In genomic region chr10:99551158-99551557, GRCh38 we compare ENCODE assay signal across 12 cellular contexts. TPM values are rescaled to one million over a fixed set of nuclear protein-coding genes. Genes with fewer than 3 reads are reported as not detected.
DNase-seq lines count a peak whose midpoint lies in the region; ATAC-seq, FAIRE-seq and TF ChIP-seq lines count a peak whose summit lies in the region.
"Had no signal": no experiment of that assay in that cellular context is flagged by ENCODE, and none has a peak within 500 bp of the region (broad histone marks: within the 10 kb centered on the region; RNA-seq: fewer than 3 reads in every experiment).

No MANE protein-coding gene starts in this region.

- TF ChIP-seq CTCF in A673 (conservative IDR thresholded peaks at IDR 0.05; ENCODE audit: low read depth, low read length), result no peak
- TF ChIP-seq CTCF in endothelial cell of umbilical vein (IDR thresholded peaks at IDR 0.05; ENCODE audit: extremely low read depth in 1 of 2, insufficient read depth in 1 of 2, low read depth in 1 of 2, low read length in 2 of 2), result no peak
- TF ChIP-seq CTCF in upper lobe of left lung (IDR thresholded peaks at IDR 0.05), result no peak
- no peak for TF ChIP-seq CTCF in heart left ventricle (IDR thresholded peaks at IDR 0.05)

- H3K9me3 ChIP-seq in A673 (ENCODE audit: low read depth, low read length, poor library complexity, severe bottlenecking) (no peaks in the 10 kb centered on the region), endothelial cell of umbilical vein (replicated peaks; ENCODE audit: control insufficient read depth, insufficient read depth, low read length) (no peaks in the 10 kb centered on the region), upper lobe of left lung (no peaks in the 10 kb centered on the region), heart left ventricle (no peaks in the 10 kb centered on the region)

- CTCF ChIA-PET in A673 (lab: Charles Lee), result no interaction called here
- CTCF ChIA-PET in endothelial cell of umbilical vein (lab: Charles Lee), result interaction anchor here (1.8 to 10.4 kb wide), 3 partner anchors 9 to 159 kb away, joined by 5 to 153 read pairs (median 25); no protein-coding TSS in a partner anchor

- H3K79me2 ChIP-seq in endothelial cell of umbilical vein (ENCODE audit: control insufficient read depth, insufficient read depth, low read length), result no peaks in the 10 kb centered on the region

- 26 to 32% methylated on average over 5 of the region's 5 CpGs for WGBS in upper lobe of left lung, 2 donors
- 22 to 35% (median 33%) methylated on average over 5 of the region's 5 CpGs for WGBS in heart left ventricle, 4 donors

- peaks cover 6% of the 10 kb centered on the region for H3K4me1 ChIP-seq in A673 (ENCODE audit: insufficient read depth, low read length, poor library complexity, severe bottlenecking)
- H3K4me1 ChIP-seq in endothelial cell of umbilical vein (ENCODE audit: control insufficient read depth, extremely low read depth, insufficient read depth, low read length), result no peaks in the 10 kb centered on the region
- H3K4me1 ChIP-seq in upper lobe of left lung, result no peaks in the 10 kb centered on the region
- no peaks in the 10 kb centered on the region for H3K4me1 ChIP-seq in heart left ventricle

- POLR2A ChIA-PET in A673 (lab: Charles Lee; ENCODE audit: low non-redundant PET) (no interaction called here), endothelial cell of umbilical vein (lab: Charles Lee) (no interaction called here)

- intact Hi-C loops in A673 (cut with micrococcal nuclease; ENCODE audit: unreplicated experiment), result no loop called here
- intact Hi-C loops in endothelial cell of umbilical vein (cut with micrococcal nuclease), result no loop called here
- intact Hi-C loops in heart left ventricle (cut with DNase I), result no loop called here

- DNase-seq in A673 (ENCODE audit: low spot score) (peak; percentile 44), HCEC 1CT (peak; percentile 95), NCI-H524 (lab: John Stamatoyannopoulos, UW) (peak; percentile 59 to 80), endothelial cell of umbilical vein (ENCODE audit: low read depth, low spot score) (no peak), upper lobe of left lung (no peak), heart left ventricle (no peak)
- DNase-seq: activated naive CD4-positive, alpha-beta T cell treated with anti-CD3 and anti-CD28 coated beads, Interleukin-2, amount 10 ng/mL, durations not matched to agents 7 days and 5 days; CD4-positive, CD25-positive, alpha-beta regulatory T cell; glutamatergic neuron had no signal

- H2AFZ ChIP-seq in endothelial cell of umbilical vein (ENCODE audit: low read depth, low read length), result no peak overlapping the region

- no peak for ATAC-seq in HG03025 (IDR thresholded peaks at IDR 0.05; ENCODE audit: low FRiP score, unreplicated experiment)
- no peak for ATAC-seq in upper lobe of left lung (ENCODE audit: low FRiP score in 2 of 2)
- ATAC-seq in activated CD4-positive, CD25-positive, alpha-beta regulatory T cell treated with anti-CD3 and anti-CD28 coated beads, Interleukin-2, amount 50 U/mL, for 24 hours, result no peak
- ATAC-seq in heart left ventricle, result no peak

- H3K4me3 ChIP-seq in A673 (ENCODE audit: low read depth, low read length, poor library complexity, severe bottlenecking) (no peak overlapping the region), endothelial cell of umbilical vein (replicated peaks in 1 of 3; ENCODE audit: insufficient read depth in 1 of 3, low read depth in 1 of 3, low read length in 3 of 3) (no peak overlapping the region), upper lobe of left lung (no peak overlapping the region), heart left ventricle (no peak overlapping the region)

- TF ChIP-seq POLR2A in endothelial cell of umbilical vein (IDR thresholded peaks at IDR 0.05; ENCODE audit: low read depth, low read length), result no peak
- no peak for TF ChIP-seq POLR2A in upper lobe of left lung (IDR thresholded peaks at IDR 0.05)
- TF ChIP-seq POLR2A in heart left ventricle (IDR thresholded peaks at IDR 0.05), result no peak

- dilution Hi-C loops in endothelial cell of umbilical vein (cut with MboI; ENCODE audit: extremely low pct_ligation_motif_present, low sequenced_read_pairs), result no loop called here

- no peak overlapping the region for H3K9ac ChIP-seq in endothelial cell of umbilical vein (replicated peaks; ENCODE audit: extremely low read depth, insufficient read depth, low read length)

- H3K27me3 ChIP-seq in A673 (replicated peaks; ENCODE audit: insufficient read depth, low read depth, low read length, poor library complexity) (peaks cover 41% of the 10 kb centered on the region), endothelial cell of umbilical vein (ENCODE audit: control insufficient read depth in 2 of 2, insufficient read depth in 2 of 2, low read length in 2 of 2) (peaks cover 29 to 37% of the 10 kb centered on the region in 2 experiments), upper lobe of left lung (no peaks in the 10 kb centered on the region), heart left ventricle (peaks cover 0 to 94% (median 30%) of the 10 kb centered on the region in 9 donors)

- no peak for FAIRE-seq in endothelial cell of umbilical vein (lab: Jason Lieb, UNC)

- H3K4me2 ChIP-seq in endothelial cell of umbilical vein (ENCODE audit: insufficient read depth, low read length), result no peak overlapping the region

- H3K9me1 ChIP-seq in endothelial cell of umbilical vein (replicated peaks; ENCODE audit: control insufficient read depth, extremely low read depth, insufficient read depth, low read length), result no peaks in the 10 kb centered on the region

- BruUV-seq in A673 (replicated peaks; lab: Mats Ljungman, UMichigan) (no TSS peak), endothelial cell of umbilical vein (replicated peaks; lab: Mats Ljungman, UMichigan) (no TSS peak)

- H3K36me3 ChIP-seq in A673 (ENCODE audit: insufficient read depth, low read length, poor library complexity, severe bottlenecking) (no peaks in the 10 kb centered on the region), endothelial cell of umbilical vein (ENCODE audit: control insufficient read depth in 2 of 2, extremely low read depth in 1 of 2, insufficient read depth in 2 of 2, low read length in 2 of 2) (no peaks in the 10 kb centered on the region), upper lobe of left lung (no peaks in the 10 kb centered on the region), heart left ventricle (no peaks in the 10 kb centered on the region)

- H3K27ac ChIP-seq in A673 (ENCODE audit: low read depth, low read length, poor library complexity, severe bottlenecking), result no peak overlapping the region
- no peak overlapping the region for H3K27ac ChIP-seq in endothelial cell of umbilical vein (ENCODE audit: insufficient read depth, low read depth, low read length)
- H3K27ac ChIP-seq in upper lobe of left lung, result no peak overlapping the region
- no peak overlapping the region for H3K27ac ChIP-seq in heart left ventricle

- H4K20me1 ChIP-seq in endothelial cell of umbilical vein (replicated peaks; ENCODE audit: control insufficient read depth, extremely low read depth, insufficient read depth, low read length), result no peaks in the 10 kb centered on the region

- TF ChIP-seq EP300 in upper lobe of left lung (IDR thresholded peaks at IDR 0.05), result no peak

TF ChIP-seq in endothelial cell of umbilical vein, 7 proteins besides CTCF, POLR2A, EP300 and RAD21:
- TF ChIP-seq MYC (IDR thresholded peaks at IDR 0.05; ENCODE audit: low read depth, low read length), result no peak
- TF ChIP-seq EZH2 (IDR thresholded peaks at IDR 0.05; ENCODE audit: borderline replicate concordance, low read depth, low read length, severe bottlenecking), result peak; percentile 39
TF ChIP-seq in endothelial cell of umbilical vein: peak in this region for 1.

RNA-seq across cellular contexts. Expression of gene NKX2-3, which starts 18.4 kb away (rescaled TPM):
- total RNA-seq in A673 (2021) (0.20 TPM in 1 of 2 replicates, not detected in the other), endothelial cell of umbilical vein (not detected in 2 replicates), upper lobe of left lung (under 1 TPM in 2 of 6 donors, not detected in 4; 0.10 to 0.20 TPM), heart left ventricle (not detected)
- polyA plus RNA-seq in endothelial cell of umbilical vein (not detected in 2 replicates), heart left ventricle (not detected)
- polyA plus RNA-seq in endothelial cell of umbilical vein (2011; cell fraction: cytosol; rRNA removed), result not detected in 2 replicates
- polyA plus RNA-seq in endothelial cell of umbilical vein (2011; cell fraction: nucleus; rRNA removed), result not detected in 2 replicates
- polyA plus RNA-seq in endothelial cell of umbilical vein (2012), result not detected in 2 replicates
- not detected in 2 replicates for polyA minus RNA-seq in endothelial cell of umbilical vein
- not detected for polyA minus RNA-seq in endothelial cell of umbilical vein (2011; cell fraction: cytosol; rRNA and poly(A)+ RNA removed)
- not detected in 2 replicates for polyA minus RNA-seq in endothelial cell of umbilical vein (2011; cell fraction: nucleus; rRNA and poly(A)+ RNA removed)
- total RNA-seq: CD4-positive, CD25-positive, alpha-beta regulatory T cell; subcutaneous adipose tissue had no signal
- polyA plus RNA-seq: CD4-positive, CD25-positive, alpha-beta regulatory T cell had no signal

Comparison
In these comparisons a context has a peak if more than half of its experiments do, and no peak if none do; other contexts are left out.
1. DNase-seq: peak in A673 (single experiment), HCEC 1CT (single experiment) and NCI-H524 (2 of 2); none in endothelial cell of umbilical vein (single experiment), upper lobe of left lung (0 of 2) and heart left ventricle (0 of 5).